8 cellular contexts compared by ENCODE assay signal in the genomic region with DNA sequence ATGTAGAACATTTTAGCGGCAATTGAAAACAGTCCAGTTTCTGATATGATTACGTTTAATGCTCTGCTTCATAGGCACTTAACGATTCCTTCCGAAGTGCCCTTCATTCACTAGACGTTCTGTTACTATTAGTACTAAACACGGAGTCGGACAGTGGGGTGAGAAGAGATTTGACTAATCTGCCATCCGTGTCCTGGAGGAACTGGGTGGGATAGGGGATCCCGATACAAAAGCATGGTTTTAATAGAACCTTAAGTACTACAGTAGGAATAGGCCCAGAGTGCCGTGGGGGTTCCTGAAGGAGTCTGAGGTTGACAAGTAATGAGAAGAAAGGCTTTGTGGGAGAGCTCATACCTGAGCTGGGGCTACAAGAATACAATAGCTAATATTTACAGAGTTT. TPM values are rescaled to one million over a fixed set of nuclear protein-coding genes. Genes with fewer than 3 reads are reported as not detected.
DNase-seq lines count a peak whose midpoint lies in the region; ATAC-seq, FAIRE-seq and TF ChIP-seq lines count a peak whose summit lies in the region.

No MANE protein-coding gene starts in this region.

- no peaks in the 10 kb centered on the region for H3K27me3 Mint-ChIP-seq in activated CD4-positive, alpha-beta T cell treated with anti-CD3 and anti-CD28 coated beads for 36 hours
- no peaks in the 10 kb centered on the region for H3K27me3 Mint-ChIP-seq in activated CD4-positive, alpha-beta memory T cell treated with anti-CD3 and anti-CD28 coated beads, Interleukin-2, amount 10 ng/mL, durations not matched to agents 7 days and 5 days
- H3K27me3 Mint-ChIP-seq in immature natural killer cell (ENCODE audit: low read depth in 3 of 3), result peaks cover 3 to 8% (median 6%) of the 10 kb centered on the region in 3 donors

- H3K27ac Mint-ChIP-seq in activated CD4-positive, alpha-beta T cell treated with anti-CD3 and anti-CD28 coated beads for 36 hours, result peak overlapping the region; percentile 90
- H3K27ac Mint-ChIP-seq in activated CD4-positive, alpha-beta memory T cell treated with anti-CD3 and anti-CD28 coated beads, Interleukin-2, amount 10 ng/mL, durations not matched to agents 7 days and 5 days, result peak overlapping the region; percentile 9
- peak overlapping the region; percentile 82 to 98 (median 95) for H3K27ac Mint-ChIP-seq in immature natural killer cell

- no peak for FAIRE-seq in H54 (lab: Jason Lieb, UNC)

- no peak for TF ChIP-seq POLR2A in suprapubic skin (IDR thresholded peaks at IDR 0.05)
- no peak for TF ChIP-seq POLR2A in H54 (IDR thresholded peaks at IDR 0.05; ENCODE audit: low read depth, low read length)

- peaks cover 6% of the 10 kb centered on the region for H3K36me3 ChIP-seq in suprapubic skin

- H3K9me3 ChIP-seq in suprapubic skin, result no peaks in the 10 kb centered on the region

- H3K27ac ChIP-seq in suprapubic skin, result no peak overlapping the region
- H3K27ac ChIP-seq in substantia nigra (ENCODE audit: low read depth, low read length, poor library complexity, severe bottlenecking), result no peak overlapping the region

- intact Hi-C loops in activated CD4-positive, alpha-beta T cell treated with anti-CD3 and anti-CD28 coated beads for 36 hours (cut with DNase I, micrococcal nuclease), result loop anchor here (2.0 kb wide), 2 partner anchors 98 to 244 kb away; partner anchors contain the start of genes GEMIN6 (in 1 of the 2) and SOS1 (in 1 of the 2)

- POLR2A ChIA-PET in activated CD4-positive, alpha-beta T cell treated with anti-CD3 and anti-CD28 coated beads for 36 hours (lab: Charles Lee), result interaction anchor here (1.1 kb wide), 1 partner anchor 125 kb away, joined by 9 read pairs; the partner anchor contains the start of gene SRSF7
- POLR2A ChIA-PET in activated CD4-positive, alpha-beta memory T cell treated with anti-CD3 and anti-CD28 coated beads, Interleukin-2, amount 10 ng/mL, durations not matched to agents 7 days and 5 days (lab: Charles Lee), result interaction anchor here (1.1 to 2.5 kb wide), 3 partner anchors 11 to 248 kb away, joined by 3 to 17 read pairs (median 4); partner anchors contain the start of gene SRSF7

- H3K4me3 ChIP-seq in suprapubic skin, result peak overlapping the region; percentile 54

- H3K4me3 Mint-ChIP-seq in activated CD4-positive, alpha-beta T cell treated with anti-CD3 and anti-CD28 coated beads for 36 hours, result peak overlapping the region; percentile 98
- peak overlapping the region; percentile 95 for H3K4me3 Mint-ChIP-seq in activated CD4-positive, alpha-beta memory T cell treated with anti-CD3 and anti-CD28 coated beads, Interleukin-2, amount 10 ng/mL, durations not matched to agents 7 days and 5 days
- H3K4me3 Mint-ChIP-seq in immature natural killer cell, result peak overlapping the region; percentile 95 to 99 (median 99)

- DNase-seq in activated CD4-positive, alpha-beta T cell treated with anti-CD3 and anti-CD28 coated beads for 36 hours, result no peak
- DNase-seq in activated CD4-positive, alpha-beta T cell treated with anti-CD3 and anti-CD28 coated beads for 1 hour, result no peak
- DNase-seq in activated CD4-positive, alpha-beta memory T cell treated with anti-CD3 and anti-CD28 coated beads, Interleukin-2, amount 10 ng/mL, durations not matched to agents 7 days and 5 days, result no peak
- DNase-seq in immature natural killer cell, result no peak
- no peak for DNase-seq in suprapubic skin (ENCODE audit: low spot score in 2 of 2)
- DNase-seq in H54 (ENCODE audit: insufficient read length, low spot score), result no peak
- no peak for DNase-seq in SHP77 (lab: John Stamatoyannopoulos, UW)
- no peak for DNase-seq in substantia nigra (lab: John Stamatoyannopoulos, UW)

- peaks cover 6% of the 10 kb centered on the region for H3K9me3 Mint-ChIP-seq in activated CD4-positive, alpha-beta T cell treated with anti-CD3 and anti-CD28 coated beads for 36 hours (ENCODE audit: low read depth)
- peaks cover 7% of the 10 kb centered on the region for H3K9me3 Mint-ChIP-seq in activated CD4-positive, alpha-beta memory T cell treated with anti-CD3 and anti-CD28 coated beads, Interleukin-2, amount 10 ng/mL, durations not matched to agents 7 days and 5 days
- no peaks in the 10 kb centered on the region for H3K9me3 Mint-ChIP-seq in immature natural killer cell

- ATAC-seq in activated CD4-positive, alpha-beta T cell treated with anti-CD3 and anti-CD28 coated beads for 36 hours, result no peak

- no peak for TF ChIP-seq EP300 in suprapubic skin (IDR thresholded peaks at IDR 0.05)

- peaks cover 10% of the 10 kb centered on the region for H3K36me3 Mint-ChIP-seq in activated CD4-positive, alpha-beta T cell treated with anti-CD3 and anti-CD28 coated beads for 36 hours (ENCODE audit: low read depth)
- H3K36me3 Mint-ChIP-seq in activated CD4-positive, alpha-beta memory T cell treated with anti-CD3 and anti-CD28 coated beads, Interleukin-2, amount 10 ng/mL, durations not matched to agents 7 days and 5 days (ENCODE audit: low read depth), result peaks cover 9% of the 10 kb centered on the region
- peaks cover 3 to 5% (median 4%) of the 10 kb centered on the region in 3 donors for H3K36me3 Mint-ChIP-seq in immature natural killer cell

- 31% methylated on average over 10 of the region's 10 CpGs for WGBS in suprapubic skin

- TF ChIP-seq CTCF in suprapubic skin (IDR thresholded peaks at IDR 0.05), result no peak

- CTCF ChIA-PET in activated CD4-positive, alpha-beta T cell treated with anti-CD3 and anti-CD28 coated beads for 36 hours (lab: Charles Lee), result interaction anchor here (0.5 to 1.3 kb wide), 5 partner anchors 20 to 353 kb away, joined by 3 read pairs; no protein-coding TSS in a partner anchor
- CTCF ChIA-PET in activated CD4-positive, alpha-beta memory T cell treated with anti-CD3 and anti-CD28 coated beads, Interleukin-2, amount 10 ng/mL, durations not matched to agents 7 days and 5 days (lab: Charles Lee), result interaction anchor here (1.1 to 1.6 kb wide), 2 partner anchors 71 to 561 kb away, joined by 3 to 6 read pairs; no protein-coding TSS in a partner anchor

- no peaks in the 10 kb centered on the region for H3K27me3 ChIP-seq in suprapubic skin

- peaks cover 17% of the 10 kb centered on the region for H3K4me1 ChIP-seq in suprapubic skin

- H3K4me1 Mint-ChIP-seq in activated CD4-positive, alpha-beta T cell treated with anti-CD3 and anti-CD28 coated beads for 36 hours, result peaks cover 18% of the 10 kb centered on the region
- H3K4me1 Mint-ChIP-seq in activated CD4-positive, alpha-beta memory T cell treated with anti-CD3 and anti-CD28 coated beads, Interleukin-2, amount 10 ng/mL, durations not matched to agents 7 days and 5 days, result peaks cover 21% of the 10 kb centered on the region
- H3K4me1 Mint-ChIP-seq in immature natural killer cell, result peaks cover 24 to 30% of the 10 kb centered on the region in 2 donors

RNA-seq across cellular contexts. Expression of gene MORN2, which starts 0.6 kb away (rescaled TPM):
- total RNA-seq in activated CD4-positive, alpha-beta T cell treated with anti-CD3 and anti-CD28 coated beads for 36 hours, result 1 to 10 TPM; 6.6 to 7.9 TPM
- total RNA-seq in activated CD4-positive, alpha-beta memory T cell treated with anti-CD3 and anti-CD28 coated beads, Interleukin-2, amount 10 ng/mL, durations not matched to agents 7 days and 5 days, result 1 to 10 TPM; 1.3 to 1.7 TPM
- 1 to 10 TPM; 3.1 to 7.8 (median 7.2) TPM for polyA plus RNA-seq in immature natural killer cell
- 1 to 10 TPM; 6.3 to 9.0 (median 7.5) TPM for total RNA-seq in suprapubic skin

RNA-seq across cellular contexts. Expression of gene DHX57, which starts 0.7 kb away (rescaled TPM):
- total RNA-seq in activated CD4-positive, alpha-beta T cell treated with anti-CD3 and anti-CD28 coated beads for 36 hours, result 10 to 100 TPM; 14.0 to 20.3 TPM
- 10 to 100 TPM; 12.1 to 12.8 TPM for total RNA-seq in activated CD4-positive, alpha-beta memory T cell treated with anti-CD3 and anti-CD28 coated beads, Interleukin-2, amount 10 ng/mL, durations not matched to agents 7 days and 5 days
- 1 to 10 TPM in 2 of 3 donors, under 1 TPM in 1; 0.93 to 6.9 (median 4.4) TPM for polyA plus RNA-seq in immature natural killer cell
- total RNA-seq in suprapubic skin, result 10 to 100 TPM; 12.0 to 23.3 (median 16.4) TPM

RNA-seq across cellular contexts. Expression of gene ARHGEF33, which starts 13.3 kb away (rescaled TPM):
- under 1 TPM; 0.09 to 0.39 TPM for total RNA-seq in activated CD4-positive, alpha-beta T cell treated with anti-CD3 and anti-CD28 coated beads for 36 hours
- under 1 TPM in 1 of 2 experiments, not detected in 1; 0.28 TPM for total RNA-seq in activated CD4-positive, alpha-beta memory T cell treated with anti-CD3 and anti-CD28 coated beads, Interleukin-2, amount 10 ng/mL, durations not matched to agents 7 days and 5 days
- not detected for polyA plus RNA-seq in immature natural killer cell
- total RNA-seq in suprapubic skin, result under 1 TPM; 0.34 to 0.80 (median 0.42) TPM

Comparison
In these comparisons a context has a peak if more than half of its experiments do, and no peak if none do; other contexts are left out.
1. H3K27ac Mint-ChIP-seq: peak in every context shown above with its lines; median percentile 95 in immature natural killer cell; 90 in activated CD4-positive, alpha-beta T cell treated with anti-CD3 and anti-CD28 coated beads for 36 hours; 9 in activated CD4-positive, alpha-beta memory T cell treated with anti-CD3 and anti-CD28 coated beads, Interleukin-2, amount 10 ng/mL, durations not matched to agents 7 days and 5 days.